In the genomic region with DNA sequence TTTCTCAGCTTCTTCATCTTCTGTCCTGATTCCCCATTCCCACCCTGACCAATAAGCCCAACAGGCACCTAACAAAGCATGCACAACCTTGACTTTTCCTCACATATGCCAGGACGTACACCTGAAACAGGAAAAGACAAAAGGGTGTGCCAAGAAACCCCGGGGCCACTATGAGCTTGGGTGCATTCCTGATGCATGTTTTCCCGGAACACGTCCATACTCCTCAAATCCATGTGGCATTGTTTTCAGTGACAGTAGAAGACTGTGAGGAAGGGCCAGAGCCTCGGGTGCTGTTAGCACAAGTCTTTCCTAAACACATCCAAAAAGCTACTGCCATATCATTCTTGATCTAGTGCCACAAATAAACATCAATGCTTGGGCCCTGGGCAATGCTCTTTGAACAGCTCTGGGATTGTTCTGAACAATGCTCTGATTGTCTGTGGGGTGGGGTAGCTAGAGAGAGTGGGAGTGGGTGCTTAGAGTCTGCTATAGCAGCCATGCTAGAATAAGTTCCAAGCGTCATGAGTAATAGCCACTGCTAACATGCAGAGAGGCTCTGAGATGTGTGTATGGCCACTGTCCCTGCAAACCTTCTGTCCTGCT, we compare ENCODE assay signal across 19 cellular contexts.
A peak's percentile ranks its signal among the peaks of the same experiment; 100 is the strongest.
DNase-seq lines count a peak whose midpoint lies in the region; ATAC-seq and TF ChIP-seq lines count a peak whose summit lies in the region.
"Had no signal": no experiment of that assay in that cellular context is flagged by ENCODE, and none has a peak within 500 bp of the region (broad histone marks: within the 10 kb centered on the region; RNA-seq: fewer than 3 reads in every experiment).

No MANE protein-coding gene starts in this region.

- no peak for TF ChIP-seq EP300 in gastroesophageal sphincter (IDR thresholded peaks at IDR 0.05)

- WGBS in prostate gland: 39% methylated on average over 6 of the region's 6 CpGs
- WGBS in gastroesophageal sphincter (ENCODE audit: low coverage in 1 of 2), 2 donors: 74 to 86% methylated on average over 5 to 6 of the region's 6 CpGs

- TF ChIP-seq POLR2A in prostate gland (IDR thresholded peaks at IDR 0.05): no peak
- TF ChIP-seq POLR2A in gastroesophageal sphincter (IDR thresholded peaks at IDR 0.05): no peak

- no peaks in the 10 kb centered on the region for H3K36me3 ChIP-seq in prostate gland
- no peaks in the 10 kb centered on the region for H3K36me3 ChIP-seq in gastroesophageal sphincter
- H3K36me3 ChIP-seq: BLaER1, SJSA1 had no signal

- H3K9me3 ChIP-seq in prostate gland (no peaks in the 10 kb centered on the region), gastroesophageal sphincter (no peaks in the 10 kb centered on the region)
- H3K9me3 ChIP-seq: BLaER1, Caco-2, SJSA1 had no signal

- DNase-seq in H4 (ENCODE audit: low spot score) (peak; percentile 1), SW480 (ENCODE audit: low spot score) (peak; percentile 8), foreskin keratinocyte (peak in 1 of 2 donors; percentile 13), prostate gland (ENCODE audit: low spot score) (peak; percentile 22), NCI-H69 (lab: John Stamatoyannopoulos, UW) (no peak)
- DNase-seq: Caco-2; CD4-positive, alpha-beta T cell; DMS 273 treated with DMSO at 0.1 percent for 48 hours; NCI-H1105; NCI-H1694; NCI-H2081; NCI-H2171; NCI-H524 treated with DMSO at 0.1 percent for 48 hours had no signal

- no peak for TF ChIP-seq CTCF in foreskin keratinocyte (conservative IDR thresholded peaks at IDR 0.05)
- no peak for TF ChIP-seq CTCF in prostate gland (IDR thresholded peaks at IDR 0.05)
- no peak for TF ChIP-seq CTCF in gastroesophageal sphincter (IDR thresholded peaks at IDR 0.05)

- intact Hi-C loops in prostate gland (cut with DNase I): no loop called here

- ATAC-seq in foreskin keratinocyte: peak; percentile 50
- ATAC-seq in GM21737 (IDR thresholded peaks at IDR 0.05; ENCODE audit: unreplicated experiment): no peak
- ATAC-seq in gastroesophageal sphincter: no peak
- ATAC-seq: K562, Right ventricle myocardium inferior had no signal

- H3K4me1 ChIP-seq in foreskin keratinocyte: no peaks in the 10 kb centered on the region
- no peaks in the 10 kb centered on the region for H3K4me1 ChIP-seq in prostate gland (replicated peaks)
- no peaks in the 10 kb centered on the region for H3K4me1 ChIP-seq in gastroesophageal sphincter
- H3K4me1 ChIP-seq: BLaER1, Caco-2, SJSA1 had no signal

- H3K27me3 ChIP-seq in foreskin keratinocyte (no peaks in the 10 kb centered on the region), prostate gland (replicated peaks; ENCODE audit: insufficient read depth) (no peaks in the 10 kb centered on the region), gastroesophageal sphincter (no peaks in the 10 kb centered on the region)
- H3K27me3 ChIP-seq: BLaER1 had no signal

- H3K27ac ChIP-seq in foreskin keratinocyte: no peak overlapping the region
- no peak overlapping the region for H3K27ac ChIP-seq in prostate gland
- H3K27ac ChIP-seq in gastroesophageal sphincter: no peak overlapping the region
- H3K27ac ChIP-seq: BLaER1, SJSA1 had no signal

- no peak overlapping the region for H3K4me3 ChIP-seq in prostate gland
- H3K4me3 ChIP-seq in gastroesophageal sphincter: no peak overlapping the region
- H3K4me3 ChIP-seq: BLaER1, K562, SJSA1 had no signal
